In the genomic region with DNA sequence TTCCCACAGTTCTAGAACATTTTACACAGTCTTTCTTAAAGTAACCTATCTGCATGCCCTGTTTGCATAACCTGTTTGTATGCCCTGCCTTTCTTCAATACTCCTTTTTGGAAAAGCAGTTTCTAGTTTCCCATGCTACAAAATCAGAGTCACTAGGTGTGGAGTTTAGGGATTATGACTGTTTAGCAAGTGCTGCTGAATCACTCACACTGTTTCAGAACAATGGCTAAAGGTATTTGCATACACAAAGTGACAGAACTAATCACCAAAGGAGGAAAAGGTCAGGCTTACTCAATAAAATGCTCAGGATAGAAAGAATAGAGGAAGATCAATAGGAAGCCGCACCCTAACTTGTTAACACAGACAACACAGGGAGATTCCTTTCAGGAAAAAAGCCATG, we compare ENCODE assay signal across 19 cellular contexts. TPM values are rescaled to one million over a fixed set of nuclear protein-coding genes. Genes with fewer than 3 reads are reported as not detected.
DNase-seq lines count a peak whose midpoint lies in the region; ATAC-seq and TF ChIP-seq lines count a peak whose summit lies in the region.
"Had no signal": no experiment of that assay in that cellular context is flagged by ENCODE, and none has a peak within 500 bp of the region (broad histone marks: within the 10 kb centered on the region; RNA-seq: fewer than 3 reads in every experiment).

No MANE protein-coding gene starts in this region.

- H3F3A ChIP-seq in GM23338 (replicated peaks; ENCODE audit: low read depth) (no peaks in the 10 kb centered on the region), PC-9 (ENCODE audit: insufficient read depth, low read depth) (peaks cover 5% of the 10 kb centered on the region; the same call in 1 of the 2 replicates)

- H3K27me3 Mint-ChIP-seq in GM23338 (ENCODE audit: insufficient read depth, low read depth, poor library complexity): peaks cover 10% of the 10 kb centered on the region
- peaks cover 18% of the 10 kb centered on the region for H3K27me3 Mint-ChIP-seq in endodermal cell (ENCODE audit: insufficient read depth)
- no peaks in the 10 kb centered on the region for H3K27me3 Mint-ChIP-seq in naive thymus-derived CD8-positive, alpha-beta T cell

- H3K4me3 ChIP-seq in GM23338: no peak overlapping the region
- no peak overlapping the region for H3K4me3 ChIP-seq in PC-9
- no peak overlapping the region for H3K4me3 ChIP-seq in endodermal cell (ENCODE audit: low read length)
- no peak overlapping the region for H3K4me3 ChIP-seq in mucosa of descending colon
- H3K4me3 ChIP-seq: MG63, SJCRH30 had no signal

- H3K4me1 ChIP-seq in GM23338 (ENCODE audit: insufficient read depth): peaks cover 49% of the 10 kb centered on the region
- peaks cover 17% of the 10 kb centered on the region for H3K4me1 ChIP-seq in PC-9 (replicated peaks; ENCODE audit: insufficient read depth)
- H3K4me1 ChIP-seq in endodermal cell (ENCODE audit: control insufficient read depth, insufficient read depth, low read length): peaks cover 8% of the 10 kb centered on the region
- H3K4me1 ChIP-seq in mucosa of descending colon (ENCODE audit: low read depth): peaks cover 12% of the 10 kb centered on the region

- intact Hi-C loops in PC-9 (cut with micrococcal nuclease; ENCODE audit: unreplicated experiment): loop anchor here (10.0 kb wide), 1 partner anchor 293 kb away; no protein-coding TSS in a partner anchor
- intact Hi-C loops in mucosa of descending colon (cut with DNase I, micrococcal nuclease): no loop called here

- H3K9me2 ChIP-seq in GM23338 (ENCODE audit: insufficient read depth): no peaks in the 10 kb centered on the region
- H3K9me2 ChIP-seq in PC-9 (ENCODE audit: insufficient read depth): no peaks in the 10 kb centered on the region

- H3K27me3 ChIP-seq in GM23338 (ENCODE audit: insufficient read depth) (no peaks in the 10 kb centered on the region), PC-9 (ENCODE audit: insufficient read depth, low read depth) (no peaks in the 10 kb centered on the region), endodermal cell (ENCODE audit: control insufficient read depth, insufficient read depth, low read length, poor library complexity, severe bottlenecking) (peaks cover 15% of the 10 kb centered on the region)
- H3K27me3 ChIP-seq: MG63, SJCRH30 had no signal

- peaks cover 4% of the 10 kb centered on the region; the same call in 1 of the 2 replicates for H3K36me3 ChIP-seq in GM23338 (ENCODE audit: insufficient read depth)
- H3K36me3 ChIP-seq in PC-9 (ENCODE audit: low read depth): peaks cover 8% of the 10 kb centered on the region; the same call in 1 of the 2 replicates
- H3K36me3 ChIP-seq in endodermal cell (ENCODE audit: control insufficient read depth, insufficient read depth, low read length): peaks cover 32% of the 10 kb centered on the region
- H3K36me3 ChIP-seq in mucosa of descending colon (ENCODE audit: low read depth): no peaks in the 10 kb centered on the region
- H3K36me3 ChIP-seq: MG63 had no signal

- no TSS peak for BruUV-seq in PC-9 (replicated peaks; lab: Mats Ljungman, UMichigan)

- ATAC-seq in GM23338 (peak; percentile 54), mucosa of descending colon (peak; percentile 30), HG03521 (IDR thresholded peaks at IDR 0.05; ENCODE audit: unreplicated experiment) (no peak)
- no peak for ATAC-seq in naive thymus-derived CD8-positive, alpha-beta T cell
- ATAC-seq: Panc1 had no signal

- no peak overlapping the region for H3K4me2 ChIP-seq in GM23338
- H3K4me2 ChIP-seq in PC-9: peak overlapping the region; percentile 42

- POLR2A ChIA-PET in PC-9 (lab: Charles Lee; ENCODE audit: unreplicated experiment): no interaction called here
- POLR2A ChIA-PET in naive thymus-derived CD8-positive, alpha-beta T cell (lab: Charles Lee): no interaction called here

- CTCF ChIA-PET in PC-9 (lab: Charles Lee): no interaction called here

- H3K4me3 Mint-ChIP-seq in GM23338: no peak overlapping the region
- H3K4me3 Mint-ChIP-seq in endodermal cell: no peak overlapping the region
- H3K4me3 Mint-ChIP-seq in naive thymus-derived CD8-positive, alpha-beta T cell: no peak overlapping the region

- H3K27ac ChIP-seq in GM23338 (ENCODE audit: low read depth) (no peak overlapping the region), PC-9 (peak overlapping the region; percentile 61), endodermal cell (ENCODE audit: low read depth, low read length) (no peak overlapping the region)
- H3K27ac ChIP-seq: C4-2B, SJCRH30 had no signal

- H4K20me1 ChIP-seq in GM23338 (replicated peaks; ENCODE audit: insufficient read depth) (0 out of 2 replicates have a peak, but pooled peaks cover 3% of the 10 kb centered on the region), PC-9 (ENCODE audit: insufficient read depth) (no peaks in the 10 kb centered on the region)

- 0 out of 2 replicates have a peak overlapping the region, but pooled peaks have one; percentile 12 for H3K27ac Mint-ChIP-seq in GM23338
- peak overlapping the region; percentile 52 for H3K27ac Mint-ChIP-seq in endodermal cell
- H3K27ac Mint-ChIP-seq in naive thymus-derived CD8-positive, alpha-beta T cell: no peak overlapping the region

- no peak overlapping the region for H2AFZ ChIP-seq in GM23338
- no peak overlapping the region for H2AFZ ChIP-seq in PC-9

- H3K9ac ChIP-seq in endodermal cell (ENCODE audit: extremely low read depth, low read length, poor library complexity, severe bottlenecking): no peak overlapping the region

- H3K79me2 ChIP-seq in GM23338 (replicated peaks; ENCODE audit: insufficient read depth) (peaks cover 61% of the 10 kb centered on the region), PC-9 (ENCODE audit: low read depth) (peaks cover 38% of the 10 kb centered on the region)

- H3K9me3 ChIP-seq in PC-9 (ENCODE audit: insufficient read depth, low read depth): no peaks in the 10 kb centered on the region
- H3K9me3 ChIP-seq in endodermal cell (ENCODE audit: control insufficient read depth, low read length): no peaks in the 10 kb centered on the region
- no peaks in the 10 kb centered on the region for H3K9me3 ChIP-seq in mucosa of descending colon
- H3K9me3 ChIP-seq: MG63, SJCRH30 had no signal

- 40 to 60% methylated on average over 1 of the region's 1 CpG for WGBS in endodermal cell (ENCODE audit: insufficient coverage in 1 of 2, insufficient read length in 1 of 2), 2 experiments

- no peak for TF ChIP-seq CTCF in GM23338 (conservative IDR thresholded peaks at IDR 0.05; ENCODE audit: low read depth in 2 of 2)
- TF ChIP-seq CTCF in PC-9 (conservative IDR thresholded peaks at IDR 0.05): no peak
- TF ChIP-seq CTCF in endodermal cell (conservative IDR thresholded peaks at IDR 0.05): no peak
- TF ChIP-seq CTCF in mucosa of descending colon (IDR thresholded peaks at IDR 0.05): no peak

- no peaks in the 10 kb centered on the region for H3K9me3 Mint-ChIP-seq in GM23338
- no peaks in the 10 kb centered on the region for H3K9me3 Mint-ChIP-seq in endodermal cell
- no peaks in the 10 kb centered on the region for H3K9me3 Mint-ChIP-seq in naive thymus-derived CD8-positive, alpha-beta T cell

- peaks cover 24% of the 10 kb centered on the region for H3K36me3 Mint-ChIP-seq in GM23338 (ENCODE audit: low read depth)
- peaks cover 23% of the 10 kb centered on the region for H3K36me3 Mint-ChIP-seq in endodermal cell (ENCODE audit: low read depth)
- H3K36me3 Mint-ChIP-seq in naive thymus-derived CD8-positive, alpha-beta T cell: peaks cover 0 to 4% (median 2%) of the 10 kb centered on the region in 3 donors

- DNase-seq in GM23338 (ENCODE audit: low spot score) (no peak), PC-9 (peak in 1 of 2 experiments; percentile 56), endodermal cell (no peak), mucosa of descending colon (no peak), NCI-H82 (lab: John Stamatoyannopoulos, UW) (no peak)
- no peak for DNase-seq in naive thymus-derived CD8-positive, alpha-beta T cell
- DNase-seq: GOT3; HCEC 1CT; Kasumi-1; MG63; NCI-H1048; NCI-H1417 treated with DMSO at 0.1 percent for 48 hours; NCI-H187; NCI-H69; NK-92 treated with Interleukin-12 subunit alpha and Interleukin-12 subunit beta, amount 100 ng/mL, for 24 hours; SJCRH30 had no signal

- H3K4me1 Mint-ChIP-seq in GM23338: peaks cover 35% of the 10 kb centered on the region
- peaks cover 50% of the 10 kb centered on the region for H3K4me1 Mint-ChIP-seq in endodermal cell
- H3K4me1 Mint-ChIP-seq in naive thymus-derived CD8-positive, alpha-beta T cell: no peaks in the 10 kb centered on the region

TF ChIP-seq in GM23338, 12 proteins besides CTCF, POLR2A, EP300 and RAD21 (continues in another document):
- no peak for TF ChIP-seq CREB1 (CRISPR knock-in tag; IDR thresholded peaks at IDR 0.05; ENCODE audit: low read depth)
- no peak for TF ChIP-seq STAT1 (IDR thresholded peaks at IDR 0.05; ENCODE audit: unreplicated experiment)
- no peak for TF ChIP-seq ZNF331 (CRISPR knock-in tag; IDR thresholded peaks at IDR 0.05; ENCODE audit: low read depth)
- no peak for TF ChIP-seq NANOG (IDR thresholded peaks at IDR 0.05; ENCODE audit: borderline replicate concordance)
- TF ChIP-seq ZNF114 (CRISPR knock-in tag; IDR thresholded peaks at IDR 0.05): no peak
- TF ChIP-seq JUNB (IDR thresholded peaks at IDR 0.05; ENCODE audit: unreplicated experiment): no peak

RNA-seq across cellular contexts. Expression of gene EGLN3, which starts 19.4 kb away (rescaled TPM):
- total RNA-seq in GM23338 (2014; rRNA removed; shearing (Covaris generic)): 42.9 and 44.4 TPM in 2 replicates
- 26.0 and 26.8 TPM in 2 replicates for polyA plus RNA-seq in GM23338 (2016; fragmentation: Nextera tagmentation; extraction: Ambion mirVana)
- total RNA-seq in PC-9 (2021): 22.6 and 23.6 TPM in 2 replicates
- 10 to 100 TPM; 13.4 to 18.1 TPM for total RNA-seq in endodermal cell
- polyA plus RNA-seq in endodermal cell (2013, experiment 1 of 2): 12.6 TPM
- 14.5 TPM for polyA plus RNA-seq in endodermal cell (2013, experiment 2 of 2)
- 100 to 1,000 TPM in 1 of 3 donors, 10 to 100 TPM in 2; 50.8 to 140 (median 72.8) TPM for total RNA-seq in mucosa of descending colon
- total RNA-seq in naive thymus-derived CD8-positive, alpha-beta T cell: 1 to 10 TPM; 2.5 to 2.6 TPM
- polyA plus RNA-seq in naive thymus-derived CD8-positive, alpha-beta T cell: 1 to 10 TPM in 2 of 3 donors, under 1 TPM in 1; 0.38 to 1.9 (median 1.3) TPM

Comparison
In these comparisons a context has a peak if more than half of its experiments do, and no peak if none do; other contexts are left out.
1. ATAC-seq: peak in GM23338 (single experiment) and mucosa of descending colon (single experiment); none in naive thymus-derived CD8-positive, alpha-beta T cell (0 of 2) and HG03521 (single experiment).
2. H3K27ac Mint-ChIP-seq: peak in GM23338 (single experiment) and endodermal cell (single experiment); none in naive thymus-derived CD8-positive, alpha-beta T cell (0 of 10).